In the genomic region with DNA sequence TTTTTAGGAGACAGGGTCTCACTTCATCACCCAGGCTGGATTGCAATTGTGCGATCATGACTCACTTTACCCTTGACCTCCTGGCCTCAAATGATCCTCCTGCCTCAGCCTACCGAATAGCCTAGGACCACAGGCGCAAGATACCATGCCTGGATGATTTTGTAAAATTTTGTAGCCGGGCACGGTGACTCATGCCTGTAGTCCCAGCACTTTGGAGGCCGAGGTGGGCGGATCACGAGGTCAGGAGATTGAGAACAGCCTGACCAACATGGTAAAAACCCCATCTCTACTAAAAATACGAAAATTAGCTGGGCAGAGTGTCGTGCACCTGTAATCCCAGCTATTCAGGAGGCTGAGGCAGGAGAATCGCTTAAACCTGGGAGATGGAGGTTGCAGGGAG, we compare ENCODE assay signal across 8 cellular contexts.
DNase-seq lines count a peak whose midpoint lies in the region; ATAC-seq, FAIRE-seq and TF ChIP-seq lines count a peak whose summit lies in the region.
"Not testable (repeated sequence)": the region's sequence is repeated elsewhere in the genome, so short reads cannot be mapped to it uniquely, and the experiment has no call there.

No MANE protein-coding gene starts in this region.

- BruUV-seq in GM12878 (replicated peaks; lab: Mats Ljungman, UMichigan) = not testable (repeated sequence)

- TF ChIP-seq CTCF in activated CD8-positive, alpha-beta T cell treated with anti-CD3 and anti-CD28 coated beads for 36 hours (IDR thresholded peaks at IDR 0.05); GM12878 (IDR thresholded peaks at IDR 0.05 in 2 of 3, conservative IDR thresholded peaks at IDR 0.05 in 1 of 3; ENCODE audit: control insufficient read depth in 2 of 3, extremely low read depth in 1 of 3, insufficient read depth in 1 of 3, low read depth in 3 of 3, low read length in 3 of 3); fibroblast of mammary gland (conservative IDR thresholded peaks at IDR 0.05; ENCODE audit: control insufficient read depth, insufficient read depth, low read depth, low read length): not testable (repeated sequence)

- not testable (repeated sequence) for ATAC-seq in activated CD8-positive, alpha-beta T cell treated with anti-CD3 and anti-CD28 coated beads for 36 hours
- peak; percentile 90 for ATAC-seq in GM12878
- peak; percentile 39 for ATAC-seq in stimulated activated effector memory CD8-positive, alpha-beta T cell treated with anti-CD3 and anti-CD28 coated beads, Interleukin-12 subunit alpha, Interleukin-12 subunit beta, amount 100 ng/mL, for 72 hours

- H3K27me3 Mint-ChIP-seq in activated CD8-positive, alpha-beta T cell treated with anti-CD3 and anti-CD28 coated beads for 36 hours = not testable (repeated sequence)

- CTCF ChIA-PET in activated CD8-positive, alpha-beta T cell treated with anti-CD3 and anti-CD28 coated beads for 36 hours (lab: Charles Lee) = interaction anchor here (1.5 kb wide), 1 partner anchor 74 kb away, joined by 3 read pairs; no protein-coding TSS in a partner anchor
- CTCF ChIA-PET in GM12878 (lab: Yijun Ruan, JAX) = not testable (repeated sequence)

- H3K79me2 ChIP-seq in GM12878 (ENCODE audit: control insufficient read depth, insufficient read depth, low read length) = not testable (repeated sequence)

- peak; percentile 28; the same call in 1 of the 2 replicates for TF ChIP-seq POLR2A in GM12878 (IDR thresholded peaks at IDR 0.05; ENCODE audit: low read depth, low read length)

- in situ Hi-C loops in Caki2 (cut with HindIII; ENCODE audit: low pct_unique_long_range_greater_than_20kb, low sequenced_read_pairs); GM12878 (cut with MboI): not testable (repeated sequence)

- RAD21 ChIA-PET in GM12878 (lab: Charles Lee; ENCODE audit: unreplicated experiment) = not testable (repeated sequence)

- POLR2A ChIA-PET in activated CD8-positive, alpha-beta T cell treated with anti-CD3 and anti-CD28 coated beads for 36 hours (lab: Charles Lee) = interaction anchor here (1.1 kb wide), 1 partner anchor 30 kb away, joined by 5 read pairs; no protein-coding TSS in a partner anchor
- POLR2A ChIA-PET in GM12878 (lab: Charles Lee) = not testable (repeated sequence)

- 6% methylated on average over 11 of the region's 11 CpGs for WGBS in GM12878 (ENCODE audit: insufficient coverage, insufficient replicate concordance, low lambda C conversion rate, missing lambda C conversion rate)

- H3K9ac ChIP-seq in GM12878 (ENCODE audit: control insufficient read depth, insufficient read depth, low read length) = not testable (repeated sequence)

- FAIRE-seq in RCC 7860 (lab: Jason Lieb, UNC) = peak; percentile 96
- not testable (repeated sequence) for FAIRE-seq in GM12878 (lab: Jason Lieb, UNC)

- DNase-seq in Caki2 (ENCODE audit: low read depth) (peak; percentile 33), RCC 7860 (ENCODE audit: low spot score) (peak; percentile 31), GM12878 (ENCODE audit: low read depth, low spot score) (peak; percentile 7), fibroblast of mammary gland (ENCODE audit: low read depth) (peak; percentile 36), kidney tubule cell (ENCODE audit: low spot score) (peak; percentile 5)
- DNase-seq in activated CD8-positive, alpha-beta T cell treated with anti-CD3 and anti-CD28 coated beads for 36 hours = peak; percentile 49
- DNase-seq in activated naive CD4-positive, alpha-beta T cell treated with Interleukin-2 at 50 U/mL for 16 hours = peak; percentile 7
- not testable (repeated sequence) for DNase-seq in stimulated activated effector memory CD8-positive, alpha-beta T cell treated with anti-CD3 and anti-CD28 coated beads, Interleukin-12 subunit alpha, Interleukin-12 subunit beta, amount 100 ng/mL, for 72 hours (ENCODE audit: low spot score in 2 of 2)

- H3K36me3 Mint-ChIP-seq in activated CD8-positive, alpha-beta T cell treated with anti-CD3 and anti-CD28 coated beads for 36 hours (ENCODE audit: low read depth) = peaks cover 31% of the 10 kb centered on the region
- H3K36me3 Mint-ChIP-seq in stimulated activated effector memory CD8-positive, alpha-beta T cell treated with anti-CD3 and anti-CD28 coated beads, Interleukin-12 subunit alpha, Interleukin-12 subunit beta, amount 100 ng/mL, for 72 hours = peaks cover 100% of the 10 kb centered on the region

- H3K4me3 ChIP-seq in GM12878; fibroblast of mammary gland (ENCODE audit: control insufficient read depth, low read depth, low read length): not testable (repeated sequence)

- not testable (repeated sequence) for H3K9me3 Mint-ChIP-seq in activated CD8-positive, alpha-beta T cell treated with anti-CD3 and anti-CD28 coated beads for 36 hours; stimulated activated effector memory CD8-positive, alpha-beta T cell treated with anti-CD3 and anti-CD28 coated beads, Interleukin-12 subunit alpha, Interleukin-12 subunit beta, amount 100 ng/mL, for 72 hours

- H3K27me3 ChIP-seq in GM12878 (replicated peaks in 1 of 2; ENCODE audit: control insufficient read depth in 2 of 2, insufficient read depth in 2 of 2, low read length in 1 of 2) = not testable (repeated sequence)

- not testable (repeated sequence) for TF ChIP-seq RAD21 in GM12878 (IDR thresholded peaks at IDR 0.05; ENCODE audit: insufficient read depth, low read depth, low read length)

- not testable (repeated sequence) for TF ChIP-seq EP300 in GM12878 (IDR thresholded peaks at IDR 0.05; ENCODE audit: borderline replicate concordance in 1 of 2, control insufficient read depth in 1 of 2, low read depth in 2 of 2, low read length in 2 of 2)

- H3K4me3 Mint-ChIP-seq in activated CD8-positive, alpha-beta T cell treated with anti-CD3 and anti-CD28 coated beads for 36 hours; stimulated activated effector memory CD8-positive, alpha-beta T cell treated with anti-CD3 and anti-CD28 coated beads, Interleukin-12 subunit alpha, Interleukin-12 subunit beta, amount 100 ng/mL, for 72 hours: not testable (repeated sequence)

- not testable (repeated sequence) for H3K4me2 ChIP-seq in GM12878 (ENCODE audit: control insufficient read depth, insufficient read depth)

- not testable (repeated sequence) for H4K20me1 ChIP-seq in GM12878 (ENCODE audit: control insufficient read depth, insufficient read depth)

- H2AFZ ChIP-seq in GM12878 (ENCODE audit: control insufficient read depth, low read depth, low read length) = not testable (repeated sequence)

- SMC1A ChIA-PET in GM12878 (lab: Charles Lee; ENCODE audit: uncharacterized antibody, unreplicated experiment) = interaction anchor here (2.1 kb wide), 1 partner anchor 17 kb away, joined by 5 read pairs; no protein-coding TSS in a partner anchor

- H3K27ac ChIP-seq in GM12878 (ENCODE audit: control insufficient read depth, insufficient read depth) = not testable (repeated sequence)

- H3K36me3 ChIP-seq in GM12878 (ENCODE audit: control insufficient read depth in 2 of 2, insufficient read depth in 2 of 2, low read length in 1 of 2) = not testable (repeated sequence)

- intact Hi-C loops in activated CD8-positive, alpha-beta T cell treated with anti-CD3 and anti-CD28 coated beads for 36 hours (cut with micrococcal nuclease); GM12878 (cut with micrococcal nuclease; ENCODE audit: unreplicated experiment): not testable (repeated sequence)

- H3K4me1 Mint-ChIP-seq in activated CD8-positive, alpha-beta T cell treated with anti-CD3 and anti-CD28 coated beads for 36 hours (ENCODE audit: low read depth); stimulated activated effector memory CD8-positive, alpha-beta T cell treated with anti-CD3 and anti-CD28 coated beads, Interleukin-12 subunit alpha, Interleukin-12 subunit beta, amount 100 ng/mL, for 72 hours: not testable (repeated sequence)

- H3K9me3 ChIP-seq in GM12878 (replicated peaks; ENCODE audit: control insufficient read depth, insufficient read depth, low read length) = not testable (repeated sequence)

- not testable (repeated sequence) for H3K4me1 ChIP-seq in GM12878 (ENCODE audit: control insufficient read depth, insufficient read depth, low read length)

- not testable (repeated sequence) for H3K27ac Mint-ChIP-seq in activated CD8-positive, alpha-beta T cell treated with anti-CD3 and anti-CD28 coated beads for 36 hours; stimulated activated effector memory CD8-positive, alpha-beta T cell treated with anti-CD3 and anti-CD28 coated beads, Interleukin-12 subunit alpha, Interleukin-12 subunit beta, amount 100 ng/mL, for 72 hours

TF ChIP-seq in GM12878, 131 proteins besides CTCF, POLR2A, EP300 and RAD21:
- 0 out of 2 replicates have a peak, but pooled peaks have one; percentile 10 for TF ChIP-seq RUNX3 (IDR thresholded peaks at IDR 0.05; ENCODE audit: low read length)
- TF ChIP-seq NR2F1 (conservative IDR thresholded peaks at IDR 0.05) = peak; percentile 64
- peak; percentile 22 to 29; a peak in 1 of 4 replicates for TF ChIP-seq IKZF2 (IDR thresholded peaks at IDR 0.05)
- TF ChIP-seq RAD51 (IDR thresholded peaks at IDR 0.05) = peak; percentile 60; the same call in 1 of the 2 replicates
- TF ChIP-seq DPF2 (IDR thresholded peaks at IDR 0.05) = 0 out of 2 replicates have a peak, but pooled peaks have one; percentile 28
- TF ChIP-seq EGR1 (IDR thresholded peaks at IDR 0.05; ENCODE audit: borderline replicate concordance in 1 of 2, low read depth in 2 of 2, low read length in 2 of 2) = peak in 1 of 2 experiments; percentile 35; a peak in 1 of 3 replicates
TF ChIP-seq in GM12878: peak in this region for 6; not testable (repeated sequence) for 125.
